Comparison of ENCODE assay signal across 8 cellular contexts in genomic region chr11:44316388-44317240, GRCh38. TPM values are rescaled to one million over a fixed set of nuclear protein-coding genes. Genes with fewer than 3 reads are reported as not detected.
DNase-seq lines count a peak whose midpoint lies in the region; ATAC-seq and TF ChIP-seq lines count a peak whose summit lies in the region.

No MANE protein-coding gene starts in this region.

- no TSS peak for BruUV-seq in A673 (replicated peaks; lab: Mats Ljungman, UMichigan)

- peaks cover 0 to 15% (median 8%) of the 10 kb centered on the region in 5 experiments for H3K9me3 Mint-ChIP-seq in brain

- H3K9ac ChIP-seq in HUES64 (ENCODE audit: low read depth, low read length), result no peak overlapping the region

- H3K4me3 ChIP-seq in A673 (ENCODE audit: low read depth, low read length, poor library complexity, severe bottlenecking) (peak overlapping the region; percentile 43), HUES64 (ENCODE audit: low read length) (peak overlapping the region; percentile 32), mucosa of descending colon (no peak overlapping the region)

- CTCF ChIA-PET in A673 (lab: Charles Lee), result interaction anchor here (0.7 kb wide), 1 partner anchor 183 kb away, joined by 3 read pairs; no protein-coding TSS in a partner anchor

- no peak overlapping the region for H3K27ac Mint-ChIP-seq in brain

- H3K4me1 ChIP-seq in A673 (ENCODE audit: insufficient read depth, low read length, poor library complexity, severe bottlenecking), result peaks cover 33% of the 10 kb centered on the region
- H3K4me1 ChIP-seq in HUES64 (ENCODE audit: insufficient read depth, low read length), result peaks cover under 1% of the 10 kb centered on the region; the same call in 1 of the 2 replicates
- peaks cover 13% of the 10 kb centered on the region for H3K4me1 ChIP-seq in mucosa of descending colon (ENCODE audit: low read depth)

- DNase-seq in A673 (ENCODE audit: low spot score) (peak; percentile 81), mucosa of descending colon (no peak), midbrain (lab: John Stamatoyannopoulos, UW) (no peak)
- no peak for DNase-seq in activated CD4-positive, CD25-positive, alpha-beta regulatory T cell (lab: John Stamatoyannopoulos, UW)

- TF ChIP-seq CTCF in A673 (conservative IDR thresholded peaks at IDR 0.05; ENCODE audit: low read depth, low read length) (no peak), brain (conservative IDR thresholded peaks at IDR 0.05) (peak in 1 of 2 experiments; percentile 7), mucosa of descending colon (IDR thresholded peaks at IDR 0.05) (no peak)

- intact Hi-C loops in A673 (cut with micrococcal nuclease; ENCODE audit: unreplicated experiment) (no loop called here), mucosa of descending colon (cut with DNase I, micrococcal nuclease) (no loop called here)

- POLR2A ChIA-PET in A673 (lab: Charles Lee; ENCODE audit: low non-redundant PET), result no interaction called here

- under 1% methylated on average over 64 of the region's 64 CpGs for WGBS in HUES64

- peak overlapping the region; percentile 65 to 79 (median 69) for H3K4me3 Mint-ChIP-seq in brain

- H3K36me3 ChIP-seq in A673 (ENCODE audit: insufficient read depth, low read length, poor library complexity, severe bottlenecking), result no peaks in the 10 kb centered on the region
- H3K36me3 ChIP-seq in HUES64 (ENCODE audit: insufficient read depth, low read length), result no peaks in the 10 kb centered on the region
- H3K36me3 ChIP-seq in mucosa of descending colon (ENCODE audit: low read depth), result no peaks in the 10 kb centered on the region

- H3K4me1 Mint-ChIP-seq in brain, result peaks cover 37% of the 10 kb centered on the region

- no peaks in the 10 kb centered on the region for H3K36me3 Mint-ChIP-seq in brain

- peaks cover 100% of the 10 kb centered on the region for H3K27me3 Mint-ChIP-seq in brain

- ATAC-seq in mucosa of descending colon, result peak; percentile 28
- ATAC-seq in HG02571 (IDR thresholded peaks at IDR 0.05; ENCODE audit: unreplicated experiment), result no peak
- no peak for ATAC-seq in HG02678 (IDR thresholded peaks at IDR 0.05; ENCODE audit: unreplicated experiment)

- H3K9me3 ChIP-seq in A673 (ENCODE audit: low read depth, low read length, poor library complexity, severe bottlenecking), result no peaks in the 10 kb centered on the region
- H3K9me3 ChIP-seq in HUES64 (ENCODE audit: insufficient read depth, low read depth, low read length), result no peaks in the 10 kb centered on the region
- no peaks in the 10 kb centered on the region for H3K9me3 ChIP-seq in mucosa of descending colon

- H3K27me3 ChIP-seq in A673 (replicated peaks; ENCODE audit: insufficient read depth, low read depth, low read length, poor library complexity), result no peaks in the 10 kb centered on the region
- peaks cover 100% of the 10 kb centered on the region for H3K27me3 ChIP-seq in HUES64 (ENCODE audit: insufficient read depth, low read length)

- H3K27ac ChIP-seq in A673 (ENCODE audit: low read depth, low read length, poor library complexity, severe bottlenecking) (peak overlapping the region; percentile 6), HUES64 (ENCODE audit: low read depth, low read length) (no peak overlapping the region)

RNA-seq across cellular contexts. Expression of gene ALX4, which starts 6.7 kb away (rescaled TPM):
- total RNA-seq in A673 (2021) (135 TPM in 2 replicates), mucosa of descending colon (not detected)
- polyA plus RNA-seq in HUES64 (2013, experiment 1 of 2), result 0.10 TPM
- polyA plus RNA-seq in HUES64 (2013, experiment 2 of 2), result 0.06 TPM
- 0.19 TPM for polyA plus RNA-seq in brain (ENCODE audit: insufficient read depth, low read depth, low replicate concordance)

Comparison
In these comparisons a context has a peak if more than half of its experiments do, and no peak if none do; other contexts are left out.
1. RNA of gene ALX4, which starts 6.7 kb away (total RNA-seq): 135 TPM in A673; not detected in mucosa of descending colon; every median in the first group is over 100 times any median in the second.